Comparison of ENCODE assay signal across 11 cellular contexts in genomic region chr9:132942541-132943182, GRCh38. TPM values are rescaled to one million over a fixed set of nuclear protein-coding genes. Genes with fewer than 3 reads are reported as not detected.
DNase-seq lines count a peak whose midpoint lies in the region; ATAC-seq and TF ChIP-seq lines count a peak whose summit lies in the region.
"Had no signal": no experiment of that assay in that cellular context is flagged by ENCODE, and none has a peak within 500 bp of the region (broad histone marks: within the 10 kb centered on the region; RNA-seq: fewer than 3 reads in every experiment).

No MANE protein-coding gene starts in this region.

- H3K36me3 Mint-ChIP-seq in activated T-cell treated with anti-CD3 and anti-CD28 coated beads, Interleukin-2, amount 50 U/mL, for 72 hours (ENCODE audit: insufficient read depth in 2 of 2), result no peaks in the 10 kb centered on the region

- H3K9ac ChIP-seq in OCI-LY3 (ENCODE audit: low read length) (no peak overlapping the region), skeletal muscle tissue (ENCODE audit: low read depth in 1 of 3, low read length in 3 of 3) (peak overlapping the region in 2 of 3 donors; percentile 36 to 99)

- H4K20me1 ChIP-seq in OCI-LY3 (ENCODE audit: insufficient read depth, low read length), result peaks cover 21% of the 10 kb centered on the region; the same call in 1 of the 2 replicates

- peaks cover 50% of the 10 kb centered on the region for H3K79me2 ChIP-seq in OCI-LY3 (ENCODE audit: low read length)

- H3K36me3 ChIP-seq in OCI-LY3 (replicated peaks; ENCODE audit: low read depth, low read length), result no peaks in the 10 kb centered on the region
- no peaks in the 10 kb centered on the region for H3K36me3 ChIP-seq in skeletal muscle tissue (ENCODE audit: control insufficient read depth in 3 of 3, insufficient read depth in 3 of 3, low read length in 3 of 3)
- H3K36me3 ChIP-seq: esophagus squamous epithelium had no signal

- H3K4me3 Mint-ChIP-seq in activated T-cell treated with anti-CD3 and anti-CD28 coated beads, Interleukin-2, amount 50 U/mL, for 72 hours, result peak overlapping the region; percentile 90 to 95

- peak overlapping the region; percentile 57 for H3K27ac Mint-ChIP-seq in activated T-cell treated with anti-CD3 and anti-CD28 coated beads, Interleukin-2, amount 50 U/mL, for 72 hours

- H3K27me3 ChIP-seq in OCI-LY3 (ENCODE audit: low read depth, low read length) (no peaks in the 10 kb centered on the region), skeletal muscle tissue (ENCODE audit: control insufficient read depth in 3 of 3, insufficient read depth in 3 of 3, low read length in 3 of 3) (no peaks in the 10 kb centered on the region)
- H3K27me3 ChIP-seq: esophagus squamous epithelium had no signal

- ATAC-seq in activated T-cell treated with anti-CD3 and anti-CD28 coated beads, Interleukin-2, amount 50 U/mL, for 72 hours (replicated peaks in 1 of 2), result no peak

- no peak for TF ChIP-seq CTCF in OCI-LY3 (IDR thresholded peaks at IDR 0.05; ENCODE audit: low read depth, low read length)
- TF ChIP-seq CTCF in fibroblast of mammary gland (conservative IDR thresholded peaks at IDR 0.05; ENCODE audit: control insufficient read depth, insufficient read depth, low read depth, low read length), result no peak

- peak overlapping the region; percentile 91 for H3K4me2 ChIP-seq in OCI-LY3 (ENCODE audit: low read length)

- H3K27me3 Mint-ChIP-seq in activated T-cell treated with anti-CD3 and anti-CD28 coated beads, Interleukin-2, amount 50 U/mL, for 72 hours (ENCODE audit: low read depth), result no peaks in the 10 kb centered on the region

- no peak for DNase-seq in activated T-cell treated with anti-CD3 and anti-CD28 coated beads, Interleukin-2, amount 50 U/mL, for 72 hours
- DNase-seq in activated T-cell treated with anti-CD3 and anti-CD28 coated beads, Interleukin-2, amount 50 U/mL, for 48 hours, result no peak
- DNase-seq in fibroblast of mammary gland (ENCODE audit: low read depth) (peak; percentile 18), activated gamma-delta T cell treated with Interleukin-2 at 50 U/mL for 16 hours (no peak), amygdala (lab: John Stamatoyannopoulos, UW) (no peak), NCI-H748 treated with DMSO at 0.1 percent for 48 hours (lab: John Stamatoyannopoulos, UW) (no peak)
- DNase-seq: esophagus squamous epithelium, NCI-H774 had no signal

- H3K4me3 ChIP-seq in OCI-LY3 (ENCODE audit: low read length) (peak overlapping the region; percentile 92), fibroblast of mammary gland (ENCODE audit: control insufficient read depth, low read depth, low read length) (no peak overlapping the region), skeletal muscle tissue (ENCODE audit: low read length in 3 of 3) (peak overlapping the region; percentile 4 to 39 (median 6))

- peaks cover 26% of the 10 kb centered on the region for H3K4me1 Mint-ChIP-seq in activated T-cell treated with anti-CD3 and anti-CD28 coated beads, Interleukin-2, amount 50 U/mL, for 72 hours (ENCODE audit: low read depth)

- H3K9me3 ChIP-seq in OCI-LY3 (ENCODE audit: insufficient read depth, low read length) (no peaks in the 10 kb centered on the region), skeletal muscle tissue (ENCODE audit: control insufficient read depth in 3 of 3, low read length in 3 of 3) (no peaks in the 10 kb centered on the region)
- H3K9me3 ChIP-seq: esophagus squamous epithelium had no signal

- H3K9me3 Mint-ChIP-seq in activated T-cell treated with anti-CD3 and anti-CD28 coated beads, Interleukin-2, amount 50 U/mL, for 72 hours, result no peaks in the 10 kb centered on the region

- H3K27ac ChIP-seq in OCI-LY3 (ENCODE audit: low read length), result peak overlapping the region; percentile 21; the same call in 1 of the 2 replicates
- no peak overlapping the region for H3K27ac ChIP-seq in skeletal muscle tissue (ENCODE audit: low read depth, low read length)
- H3K27ac ChIP-seq: esophagus squamous epithelium had no signal

- H2AFZ ChIP-seq in OCI-LY3 (ENCODE audit: low read depth, low read length), result no peak overlapping the region

- H3K4me1 ChIP-seq in OCI-LY3 (ENCODE audit: low read length) (peaks cover 25% of the 10 kb centered on the region), skeletal muscle tissue (ENCODE audit: control insufficient read depth in 3 of 3, insufficient read depth in 3 of 3, low read length in 3 of 3) (peaks cover 25 to 38% (median 36%) of the 10 kb centered on the region in 3 donors)

RNA-seq across cellular contexts. Expression of gene TSC1, which starts 1.8 kb away (rescaled TPM):
- total RNA-seq in activated T-cell treated with anti-CD3 and anti-CD28 coated beads, Interleukin-2, amount 50 U/mL, for 72 hours, result 10 to 100 TPM; 28.8 to 30.2 TPM
- total RNA-seq in skeletal muscle tissue, result 23.0 TPM

RNA-seq across cellular contexts. Expression of gene GFI1B, which starts 35.8 kb away (rescaled TPM):
- under 1 TPM in 1 of 2 donors, not detected in 1; 0.12 TPM for total RNA-seq in activated T-cell treated with anti-CD3 and anti-CD28 coated beads, Interleukin-2, amount 50 U/mL, for 72 hours
- total RNA-seq in skeletal muscle tissue, result 1.0 TPM
- total RNA-seq: omental fat pad had no signal
